1 cellular context compared by ENCODE assay signal in the genomic region with DNA sequence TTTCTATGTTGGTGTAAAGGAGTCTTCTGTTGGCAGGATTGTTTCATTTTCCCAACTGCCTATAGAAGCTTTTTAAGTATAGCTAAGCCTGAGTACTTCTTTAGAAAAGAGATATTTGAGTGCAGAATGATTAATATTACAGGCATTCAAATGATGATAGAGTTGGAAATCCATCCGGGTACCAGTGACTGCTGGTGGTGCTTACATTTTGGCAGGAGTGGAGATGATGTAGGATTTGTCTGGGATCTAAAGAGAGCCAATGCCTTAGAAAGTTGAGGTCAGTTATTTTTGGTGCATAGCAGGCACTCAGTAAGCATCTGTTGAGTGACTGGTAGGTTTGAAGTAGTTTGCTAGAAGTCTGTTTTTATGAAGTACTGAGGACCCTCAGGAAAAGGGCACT.
TF ChIP-seq lines count a peak whose summit lies in the region.

No MANE protein-coding gene starts in this region.

TF ChIP-seq in IMR-90, 13 proteins besides CTCF, POLR2A, EP300 and RAD21 (continued from another document):
- TF ChIP-seq, protein P1, sequence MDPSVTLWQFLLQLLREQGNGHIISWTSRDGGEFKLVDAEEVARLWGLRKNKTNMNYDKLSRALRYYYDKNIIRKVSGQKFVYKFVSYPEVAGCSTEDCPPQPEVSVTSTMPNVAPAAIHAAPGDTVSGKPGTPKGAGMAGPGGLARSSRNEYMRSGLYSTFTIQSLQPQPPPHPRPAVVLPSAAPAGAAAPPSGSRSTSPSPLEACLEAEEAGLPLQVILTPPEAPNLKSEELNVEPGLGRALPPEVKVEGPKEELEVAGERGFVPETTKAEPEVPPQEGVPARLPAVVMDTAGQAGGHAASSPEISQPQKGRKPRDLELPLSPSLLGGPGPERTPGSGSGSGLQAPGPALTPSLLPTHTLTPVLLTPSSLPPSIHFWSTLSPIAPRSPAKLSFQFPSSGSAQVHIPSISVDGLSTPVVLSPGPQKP (IDR thresholded peaks at IDR 0.05; ENCODE audit: borderline replicate concordance, low read depth, low read length), result no peak
- TF ChIP-seq CEBPB (IDR thresholded peaks at IDR 0.05; ENCODE audit: low read depth, low read length), result no peak
- TF ChIP-seq, protein P2, sequence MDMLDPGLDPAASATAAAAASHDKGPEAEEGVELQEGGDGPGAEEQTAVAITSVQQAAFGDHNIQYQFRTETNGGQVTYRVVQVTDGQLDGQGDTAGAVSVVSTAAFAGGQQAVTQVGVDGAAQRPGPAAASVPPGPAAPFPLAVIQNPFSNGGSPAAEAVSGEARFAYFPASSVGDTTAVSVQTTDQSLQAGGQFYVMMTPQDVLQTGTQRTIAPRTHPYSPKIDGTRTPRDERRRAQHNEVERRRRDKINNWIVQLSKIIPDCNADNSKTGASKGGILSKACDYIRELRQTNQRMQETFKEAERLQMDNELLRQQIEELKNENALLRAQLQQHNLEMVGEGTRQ (IDR thresholded peaks at IDR 0.05; ENCODE audit: low read depth, low read length), result no peak
- no peak for TF ChIP-seq SMC3 (IDR thresholded peaks at IDR 0.05; ENCODE audit: low read depth, low read length)
- TF ChIP-seq MXI1 (IDR thresholded peaks at IDR 0.05; ENCODE audit: borderline replicate concordance, low read depth, low read length), result no peak
